23 cellular contexts compared by ENCODE assay signal in the genomic region with DNA sequence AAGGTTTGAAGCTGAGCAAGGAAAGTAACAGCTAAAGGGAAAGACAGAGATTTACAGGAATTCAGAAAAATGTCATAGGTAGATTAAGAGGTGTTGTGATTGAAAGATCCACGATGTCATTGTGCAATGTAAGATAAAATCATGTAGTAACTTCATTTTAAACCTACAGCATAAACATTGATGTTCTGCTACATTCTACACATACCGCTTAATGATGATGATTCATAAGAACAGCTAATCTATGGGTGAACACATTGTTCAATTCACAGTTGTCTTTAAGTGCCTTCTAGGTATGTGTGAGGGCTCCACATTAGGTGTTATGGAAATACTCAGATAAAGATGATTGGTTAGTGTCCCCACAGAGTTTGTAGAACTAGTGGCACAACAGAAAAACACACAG.
"Had no signal": no experiment of that assay in that cellular context is flagged by ENCODE, and none has a peak within 500 bp of the region (broad histone marks: within the 10 kb centered on the region; RNA-seq: fewer than 3 reads in every experiment).

No MANE protein-coding gene starts in this region.

- ATAC-seq: effector memory CD8-positive, alpha-beta T cell; heart right ventricle; left ventricle myocardium superior; lower lobe of right lung; mucosa of descending colon; natural killer cell treated with Interleukin-12 subunit alpha and Interleukin-12 subunit beta and Interleukin-15 and Interleukin-18, amount 100 ng/mL, for 72 hours; pancreas; right lobe of liver; stimulated activated naive B cell treated with anti-CD40 and anti-IgM and Interleukin-4, amounts not matched to agents 10 μg/mL and 1 μg/mL and 100 μg/mL, for 72 hours; upper lobe of right lung had no signal

- H3K4me1 ChIP-seq: heart right ventricle, lower lobe of right lung, pancreas, right lobe of liver, tibial nerve, upper lobe of right lung, uterus had no signal

- H3K9me3 ChIP-seq: lower lobe of right lung, neutrophil, pancreas, right lobe of liver, thoracic aorta, upper lobe of right lung, uterus had no signal

- H3K4me3 ChIP-seq: heart right ventricle, lower lobe of right lung, mucosa of descending colon, pancreas, right lobe of liver, thoracic aorta, tibial nerve, upper lobe of right lung, uterus had no signal

- H3K27me3 ChIP-seq: heart right ventricle, neutrophil, pancreas, right lobe of liver, tibial nerve, upper lobe of right lung, uterus had no signal

- H3K36me3 ChIP-seq: heart right ventricle, lower lobe of right lung, neutrophil, pancreas, right lobe of liver, thoracic aorta, tibial nerve, upper lobe of right lung, uterus had no signal

- H3K27ac ChIP-seq: heart right ventricle, lower lobe of right lung, neutrophil, pancreas, right lobe of liver, thoracic aorta, tibial nerve, upper lobe of right lung, uterus had no signal

- DNase-seq: cortex of kidney; effector memory CD8-positive, alpha-beta T cell; foreskin melanocyte; glutamatergic neuron; heart right ventricle; hippocampal formation; islet precursor cell; left ventricle myocardium superior; lower lobe of right lung; mucosa of descending colon; naive B cell; pancreas; right lobe of liver; small intestine; stimulated activated CD4-positive, alpha-beta T cell treated with anti-CD3 and anti-CD28 coated beads, Interleukin-15, amount 100 ng/mL, for 24 hours; stimulated activated CD4-positive, alpha-beta T cell treated with anti-CD3 and anti-CD28 coated beads, Interleukin-2, amount 100 ng/mL, for 48 hours; stimulated activated naive B cell treated with anti-CD40 and anti-IgM and Interleukin-4, amounts not matched to agents 10 μg/mL and 1 μg/mL and 100 μg/mL, for 72 hours; upper lobe of right lung; uterus had no signal
